Comparison of ENCODE assay signal across 25 cellular contexts in genomic region chr4:42142586-42142985, GRCh38. TPM values are rescaled to one million over a fixed set of nuclear protein-coding genes. Genes with fewer than 3 reads are reported as not detected.
"Had no signal": no experiment of that assay in that cellular context is flagged by ENCODE, and none has a peak within 500 bp of the region (broad histone marks: within the 10 kb centered on the region; RNA-seq: fewer than 3 reads in every experiment).

No MANE protein-coding gene starts in this region.

- H3K4me3 ChIP-seq: breast epithelium, colonic mucosa, Peyer's patch had no signal

- DNase-seq: activated CD4-positive, alpha-beta T cell treated with anti-CD3 and anti-CD28 coated beads for 4 hours; activated CD4-positive, alpha-beta T cell treated with anti-CD3 and anti-CD28 coated beads, Interleukin-2, amount 50 U/mL, for 4 hours; activated CD8-positive, alpha-beta memory T cell treated with anti-CD3 and anti-CD28 coated beads, Interleukin-2, amount 50 U/mL, for 48 hours; activated CD8-positive, alpha-beta T cell treated with anti-CD3 and anti-CD28 coated beads, Interleukin-2, amount 10 ng/mL, durations not matched to agents 7 days and 5 days; activated effector memory CD4-positive, alpha-beta T cell treated with Interleukin-2 at 50 U/mL for 16 hours; activated naive CD4-positive, alpha-beta T cell; activated T-cell treated with anti-CD3 and anti-CD28 coated beads, Interleukin-2, amount 50 U/mL, for 1 hour; aorta; caudate nucleus; colonic mucosa; NCI-H1105; NCI-H1436; NCI-H1694 treated with DMSO at 0.1 percent for 48 hours; NCI-H2029 treated with DMSO at 0.1 percent for 48 hours; NCI-H446; NCI-H524; Peyer's patch; SHP77 treated with DMSO at 0.1 percent for 48 hours; T-helper 1 cell; WERI-Rb-1 had no signal

- ATAC-seq: activated CD8-positive, alpha-beta T cell treated with anti-CD3 and anti-CD28 coated beads, Interleukin-2, amount 10 ng/mL, durations not matched to agents 7 days and 5 days had no signal

- H3K27me3 ChIP-seq: colonic mucosa, Peyer's patch had no signal

- H3K4me1 ChIP-seq: breast epithelium, colonic mucosa, Peyer's patch had no signal

- H3K9me3 ChIP-seq: breast epithelium, colonic mucosa, Peyer's patch had no signal

- H3K36me3 ChIP-seq: breast epithelium, colonic mucosa, Peyer's patch had no signal

- H3K27ac ChIP-seq: breast epithelium, colonic mucosa, Peyer's patch, RWPE1, WERI-Rb-1 had no signal

RNA-seq across cellular contexts. Expression of gene BEND4, which starts 9.9 kb away (rescaled TPM):
- total RNA-seq: LHCN-M2, MCF 10A, SK-MEL-5 had no signal
- polyA plus RNA-seq: aorta had no signal
